8 cellular contexts compared by ENCODE assay signal in the genomic region with DNA sequence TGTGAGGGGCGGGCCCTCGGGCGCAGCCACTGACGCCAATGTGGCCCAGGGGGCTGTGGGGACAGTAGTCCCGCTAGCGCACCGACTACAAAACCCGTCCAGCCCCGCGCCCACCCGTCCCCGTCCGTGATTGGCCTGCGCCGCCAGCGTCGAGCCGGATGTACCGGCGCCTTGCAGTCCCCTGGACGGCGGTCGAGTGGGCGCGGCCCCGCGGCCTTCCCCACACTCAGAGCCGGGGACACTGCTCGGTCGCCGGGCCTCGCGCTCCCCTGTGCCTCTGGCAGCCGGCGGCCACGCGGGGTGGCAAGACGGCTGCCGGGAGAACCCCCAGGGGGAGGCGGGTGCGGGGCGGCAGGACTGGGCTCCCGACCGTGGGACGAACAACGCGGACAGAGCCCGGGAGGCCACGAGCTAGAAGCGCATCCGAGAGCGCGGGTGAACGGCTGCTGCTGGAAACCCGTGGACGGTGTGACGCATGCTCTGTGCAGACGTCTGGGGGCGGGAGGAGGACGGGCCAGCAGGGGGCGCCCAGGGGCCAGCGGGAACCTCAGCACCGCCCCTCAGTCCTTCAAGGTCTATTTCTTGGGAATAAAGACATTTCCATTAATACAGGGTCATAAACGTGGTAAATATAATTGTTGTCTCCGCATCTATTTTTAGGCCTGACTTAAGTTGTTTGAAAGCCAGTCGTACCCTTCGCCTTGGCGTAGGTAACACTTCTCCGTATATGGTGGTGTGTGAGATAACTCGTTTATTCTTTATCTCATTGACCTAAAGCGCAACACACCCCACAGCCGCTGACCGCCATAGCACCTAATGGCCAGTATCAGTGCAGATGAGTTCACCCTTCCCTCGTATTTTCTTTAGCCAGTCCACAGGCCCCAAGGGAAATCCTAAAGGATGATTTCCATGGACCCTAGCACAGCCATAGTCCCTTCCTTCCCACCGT. TPM values are rescaled to one million over a fixed set of nuclear protein-coding genes. Genes with fewer than 3 reads are reported as not detected.
A peak's percentile ranks its signal among the peaks of the same experiment; 100 is the strongest.
DNase-seq lines count a peak whose midpoint lies in the region; ATAC-seq and TF ChIP-seq lines count a peak whose summit lies in the region.

No MANE protein-coding gene starts in this region.

- peak overlapping the region; percentile 97 to 98 for H3K27ac ChIP-seq in SK-N-SH (ENCODE audit: low read depth in 2 of 2, low read length in 1 of 2)
- peak overlapping the region; percentile 99 for H3K27ac ChIP-seq in thymus (ENCODE audit: low read depth)

- DNase-seq in GM12865 (ENCODE audit: low read depth) (peak; percentile 99), NCI-H1092 (lab: John Stamatoyannopoulos, UW) (peak; percentile 98), SK-N-SH (peak; percentile 91), head of caudate nucleus (peak; percentile 86 to 100 (median 99)), osteocyte (ENCODE audit: extremely low spot score, unreplicated experiment) (peak; percentile 100)

- H3K27me3 ChIP-seq in SK-N-SH (ENCODE audit: insufficient read depth) (no peaks in the 10 kb centered on the region), thymus (ENCODE audit: control insufficient read depth, insufficient read depth) (no peaks in the 10 kb centered on the region)

- H2AFZ ChIP-seq in SK-N-SH (ENCODE audit: low read depth) = peak overlapping the region; percentile 93

- H3K4me3 Mint-ChIP-seq in activated naive CD8-positive, alpha-beta T cell = peak overlapping the region; percentile 85
- H3K4me3 Mint-ChIP-seq in osteocyte (ENCODE audit: unreplicated experiment) = peak overlapping the region; percentile 82

- TF ChIP-seq CTCF in GM12865 (IDR thresholded peaks at IDR 0.05; ENCODE audit: insufficient read depth, low read depth, low read length, missing control alignments) (peak; percentile 99), SK-N-SH (IDR thresholded peaks at IDR 0.05) (peak; percentile 97), osteocyte (IDR thresholded peaks at IDR 0.05) (peak; percentile 99)

- H3K9me3 Mint-ChIP-seq in activated naive CD8-positive, alpha-beta T cell (ENCODE audit: low read depth) = no peaks in the 10 kb centered on the region
- no peaks in the 10 kb centered on the region for H3K9me3 Mint-ChIP-seq in osteocyte (ENCODE audit: unreplicated experiment)

- H3K9me2 ChIP-seq in SK-N-SH = no peaks in the 10 kb centered on the region

- H3K9me3 ChIP-seq in SK-N-SH = no peaks in the 10 kb centered on the region
- no peaks in the 10 kb centered on the region for H3K9me3 ChIP-seq in thymus (ENCODE audit: control insufficient read depth)

- no peak for TF ChIP-seq EP300 in SK-N-SH (IDR thresholded peaks at IDR 0.05; ENCODE audit: borderline replicate concordance in 1 of 2, low read depth in 1 of 2, low read length in 1 of 2)

- intact Hi-C loops in head of caudate nucleus (cut with DNase I) = loop anchor here (5.0 kb wide), 1 partner anchor 98 kb away; no protein-coding TSS in a partner anchor

- POLR2A ChIA-PET in SK-N-SH (lab: Yijun Ruan, JAX) = interaction anchor here (0.5 to 1.9 kb wide), 2 partner anchors 16 to 650 kb away, joined by 3 to 4 read pairs; no protein-coding TSS in a partner anchor

- no peaks in the 10 kb centered on the region for H3K36me3 Mint-ChIP-seq in activated naive CD8-positive, alpha-beta T cell
- H3K36me3 Mint-ChIP-seq in osteocyte (ENCODE audit: unreplicated experiment) = no peaks in the 10 kb centered on the region

- WGBS in SK-N-SH (ENCODE audit: low lambda C conversion rate) = under 1% methylated on average over 45 of the region's 75 CpGs
- WGBS in thymus = 2% methylated on average over 75 of the region's 75 CpGs

- peaks cover 43% of the 10 kb centered on the region for H3K4me1 Mint-ChIP-seq in activated naive CD8-positive, alpha-beta T cell (ENCODE audit: low read depth)
- peaks cover 33% of the 10 kb centered on the region for H3K4me1 Mint-ChIP-seq in osteocyte (ENCODE audit: unreplicated experiment)

- H3K27ac Mint-ChIP-seq in activated naive CD8-positive, alpha-beta T cell = peak overlapping the region; percentile 94
- H3K27ac Mint-ChIP-seq in osteocyte (ENCODE audit: unreplicated experiment) = peak overlapping the region; percentile 93

- H3K9ac ChIP-seq in SK-N-SH = peak overlapping the region; percentile 99

- ATAC-seq in HG02623 (IDR thresholded peaks at IDR 0.05; ENCODE audit: unreplicated experiment) = peak; percentile 55

- H3K27me3 Mint-ChIP-seq in activated naive CD8-positive, alpha-beta T cell = no peaks in the 10 kb centered on the region
- H3K27me3 Mint-ChIP-seq in osteocyte (ENCODE audit: unreplicated experiment) = peaks cover 6% of the 10 kb centered on the region

- H3K79me2 ChIP-seq in SK-N-SH (ENCODE audit: insufficient read depth) = peaks cover 43% of the 10 kb centered on the region

- H3K4me3 ChIP-seq in GM12865 (ENCODE audit: low read depth, low read length) = peak overlapping the region; percentile 83
- peak overlapping the region; percentile 79 to 88 for H3K4me3 ChIP-seq in SK-N-SH (ENCODE audit: low read depth in 2 of 2, low read length in 1 of 2)
- H3K4me3 ChIP-seq in thymus (ENCODE audit: low read length) = peak overlapping the region; percentile 76

- TF ChIP-seq RAD21 in SK-N-SH (IDR thresholded peaks at IDR 0.05; ENCODE audit: low read length) = peak; percentile 52

- CTCF ChIA-PET in SK-N-SH (lab: Yijun Ruan, JAX) = interaction anchor here (0.6 to 3.6 kb wide), 14 partner anchors 15 to 168 kb away, joined by 3 to 32 read pairs (median 4); no protein-coding TSS in a partner anchor

- H3K36me3 ChIP-seq in SK-N-SH (replicated peaks in 1 of 2; ENCODE audit: control insufficient read depth in 1 of 2, insufficient read depth in 2 of 2, low read length in 1 of 2) (peaks cover 0 to 5% of the 10 kb centered on the region in 2 experiments), thymus (ENCODE audit: control insufficient read depth, insufficient read depth) (no peaks in the 10 kb centered on the region)

- peaks cover 9 to 38% of the 10 kb centered on the region in 2 experiments; a peak in 2 of 4 replicates for H3K4me1 ChIP-seq in SK-N-SH (ENCODE audit: control insufficient read depth in 1 of 2, insufficient read depth in 2 of 2, low read depth in 1 of 2, low read length in 1 of 2)
- peaks cover 27% of the 10 kb centered on the region for H3K4me1 ChIP-seq in thymus (ENCODE audit: control insufficient read depth, insufficient read depth, low read length)

- peak overlapping the region; percentile 84 for H3K4me2 ChIP-seq in SK-N-SH

- peaks cover 7% of the 10 kb centered on the region for H3F3A ChIP-seq in SK-N-SH (replicated peaks; ENCODE audit: insufficient read depth)

- peaks cover 35% of the 10 kb centered on the region for H4K20me1 ChIP-seq in SK-N-SH (ENCODE audit: insufficient read depth)

TF ChIP-seq in SK-N-SH, 30 proteins besides CTCF, POLR2A, EP300 and RAD21 (continues in another document):
- TF ChIP-seq SIN3A (IDR thresholded peaks at IDR 0.05; ENCODE audit: borderline replicate concordance, low read depth, low read length) (peak; percentile 78; the same call in 1 of the 2 replicates), EZH2phosphoT487 (IDR thresholded peaks at IDR 0.05; ENCODE audit: borderline replicate concordance, low read depth) (no peak), TEAD4 (IDR thresholded peaks at IDR 0.05; ENCODE audit: borderline replicate concordance, insufficient read depth) (no peak), ELF1 (IDR thresholded peaks at IDR 0.05) (peak; percentile 58), SMC3 (IDR thresholded peaks at IDR 0.05; ENCODE audit: low read depth, low read length) (peak; percentile 41), NRF1 (IDR thresholded peaks at IDR 0.05; ENCODE audit: low read depth, low read length) (peak; percentile 74), TAF1 (IDR thresholded peaks at IDR 0.05; ENCODE audit: borderline replicate concordance, low read depth, low read length) (peak; percentile 52), CHD2 (IDR thresholded peaks at IDR 0.05; ENCODE audit: low read length, partially characterized antibody) (peak; percentile 91)
- TF ChIP-seq, protein P1, sequence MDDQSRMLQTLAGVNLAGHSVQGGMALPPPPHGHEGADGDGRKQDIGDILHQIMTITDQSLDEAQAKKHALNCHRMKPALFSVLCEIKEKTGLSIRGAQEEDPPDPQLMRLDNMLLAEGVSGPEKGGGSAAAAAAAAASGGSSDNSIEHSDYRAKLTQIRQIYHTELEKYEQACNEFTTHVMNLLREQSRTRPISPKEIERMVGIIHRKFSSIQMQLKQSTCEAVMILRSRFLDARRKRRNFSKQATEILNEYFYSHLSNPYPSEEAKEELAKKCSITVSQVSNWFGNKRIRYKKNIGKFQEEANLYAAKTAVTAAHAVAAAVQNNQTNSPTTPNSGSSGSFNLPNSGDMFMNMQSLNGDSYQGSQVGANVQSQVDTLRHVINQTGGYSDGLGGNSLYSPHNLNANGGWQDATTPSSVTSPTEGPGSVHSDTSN (IDR thresholded peaks at IDR 0.05) = no peak
- TF ChIP-seq, protein P2, sequence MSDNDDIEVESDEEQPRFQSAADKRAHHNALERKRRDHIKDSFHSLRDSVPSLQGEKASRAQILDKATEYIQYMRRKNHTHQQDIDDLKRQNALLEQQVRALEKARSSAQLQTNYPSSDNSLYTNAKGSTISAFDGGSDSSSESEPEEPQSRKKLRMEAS (IDR thresholded peaks at IDR 0.05; ENCODE audit: low read depth) = peak; percentile 72

RNA-seq across cellular contexts. Expression of a gene that starts 0.6 kb away (rescaled TPM):
- polyA plus RNA-seq in SK-N-SH (2012; rRNA removed) = 18.7 and 19.6 TPM in 2 replicates
- polyA plus RNA-seq in SK-N-SH (2012; cell fraction: cytosol; rRNA removed) = 16.7 and 19.0 TPM in 2 replicates
- polyA plus RNA-seq in SK-N-SH (2012; cell fraction: nucleus; rRNA removed) = 20.2 and 21.5 TPM in 2 replicates
- 34.8 and 35.4 TPM in 2 replicates for total RNA-seq in osteocyte
- 16.8 TPM for polyA plus RNA-seq in thymus

Comparison
In these comparisons a context has a peak if more than half of its experiments do, and no peak if none do; other contexts are left out.
1. Peak in every context shown above with its lines: DNase-seq, ATAC-seq, H3K4me3 ChIP-seq and H3K27ac ChIP-seq.